Comparison of ENCODE assay signal across 26 cellular contexts in genomic region chr5:74126294-74126693, GRCh38.
"Had no signal": no experiment of that assay in that cellular context is flagged by ENCODE, and none has a peak within 500 bp of the region (broad histone marks: within the 10 kb centered on the region; RNA-seq: fewer than 3 reads in every experiment).

No MANE protein-coding gene starts in this region.

- H3K9ac ChIP-seq: neural progenitor cell, parathyroid adenoma had no signal

- H3K27me3 ChIP-seq: ascending aorta, brain microvascular endothelial cell, gastroesophageal sphincter, neural progenitor cell, sigmoid colon had no signal

- ATAC-seq: activated CD8-positive, alpha-beta T cell treated with anti-CD3 and anti-CD28 coated beads for 36 hours; gastroesophageal sphincter; naive thymus-derived CD8-positive, alpha-beta T cell; psoas muscle; stimulated activated memory B cell treated with anti-CD40 and anti-IgM and Interleukin-4, amounts not matched to agents 10 μg/mL and 1 μg/mL and 100 μg/mL, for 72 hours; stimulated activated naive CD8-positive, alpha-beta T cell treated with anti-CD3 and anti-CD28 coated beads, Interleukin-15, amount 100 ng/mL, for 72 hours had no signal

- FAIRE-seq: kidney, small intestine had no signal

- H3K36me3 ChIP-seq: ascending aorta, brain microvascular endothelial cell, gastroesophageal sphincter, neural progenitor cell, sigmoid colon had no signal

- H3K4me2 ChIP-seq: neural progenitor cell had no signal

- H3K79me2 ChIP-seq: parathyroid adenoma had no signal

- H3K4me3 ChIP-seq: ascending aorta, gastroesophageal sphincter, neural progenitor cell, psoas muscle, sigmoid colon had no signal

- H3K27ac ChIP-seq: ascending aorta, brain microvascular endothelial cell, gastroesophageal sphincter, neural progenitor cell, parathyroid adenoma, psoas muscle, sigmoid colon had no signal

- H2AFZ ChIP-seq: neural progenitor cell, parathyroid adenoma had no signal

- H3K9me3 ChIP-seq: ascending aorta, gastroesophageal sphincter, psoas muscle, sigmoid colon had no signal

- H3K4me1 ChIP-seq: ascending aorta, parathyroid adenoma, sigmoid colon had no signal

- DNase-seq: activated B cell treated with CpG ODN at 0.5 μM for 24 hours; activated CD4-positive, alpha-beta T cell treated with anti-CD3 and anti-CD28 coated beads, Interleukin-2, amount 50 U/mL, for 1 hour; activated CD8-positive, alpha-beta T cell treated with anti-CD3 and anti-CD28 coated beads for 36 hours; activated naive CD4-positive, alpha-beta T cell treated with Interleukin-2 at 50 U/mL for 16 hours; activated T-cell treated with anti-CD3 and anti-CD28 coated beads, Interleukin-2, amount 50 U/mL, for 48 hours; brain microvascular endothelial cell; central memory CD4-positive, alpha-beta T cell; hippocampal formation; kidney; midbrain; naive thymus-derived CD8-positive, alpha-beta T cell; occipital lobe; psoas muscle; sigmoid colon; small intestine; stimulated activated CD4-positive, alpha-beta T cell treated with anti-CD3 and anti-CD28 coated beads, Interleukin-1b, Interleukin-23, amount 100 ng/mL, for 48 hours; stimulated activated CD4-positive, alpha-beta T cell treated with anti-CD3 and anti-CD28 coated beads, Interleukin-4, amount 100 ng/mL, for 4 hours; stimulated activated CD8-positive, alpha-beta memory T cell treated with anti-CD3 and anti-CD28 coated beads, Interleukin-4, amount 100 ng/mL, for 48 hours; stimulated activated naive CD8-positive, alpha-beta T cell treated with anti-CD3 and anti-CD28 coated beads, Interleukin-15, amount 100 ng/mL, for 72 hours; substantia nigra; T-helper 2 cell had no signal
